1 cellular context compared by ENCODE assay signal in the genomic region with DNA sequence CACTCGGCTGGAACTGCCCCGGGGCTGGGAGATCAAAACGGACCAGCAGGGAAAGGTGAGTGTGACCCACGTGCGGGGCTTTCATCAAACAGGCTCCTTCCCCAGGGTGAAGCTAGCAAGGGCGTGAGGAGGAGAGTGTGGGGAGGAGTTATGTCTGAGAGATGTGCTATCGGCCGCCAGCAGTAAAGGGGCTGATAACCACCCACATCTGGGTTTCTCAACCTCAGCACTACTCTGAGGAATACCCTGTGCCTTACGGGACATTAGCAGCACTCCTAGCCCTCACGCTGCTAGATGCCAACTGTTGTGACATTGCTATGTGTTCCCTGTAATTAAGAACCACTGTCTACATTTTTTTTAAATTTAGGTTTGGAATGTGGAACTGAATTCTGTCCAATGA.
TF ChIP-seq lines count a peak whose summit lies in the region.

No MANE protein-coding gene starts in this region.

TF ChIP-seq in K562, 482 proteins besides CTCF, POLR2A, EP300 and RAD21 (continued from another document):
- TF ChIP-seq MGA (IDR thresholded peaks at IDR 0.05): peak; percentile 42
- TF ChIP-seq OTX1 (CRISPR knock-in tag; IDR thresholded peaks at IDR 0.05): no peak
- no peak for TF ChIP-seq ZNF717 (CRISPR knock-in tag; IDR thresholded peaks at IDR 0.05)
- peak in 1 of 2 experiments; percentile 24; a peak in 1 of 4 replicates for TF ChIP-seq RCOR1 (IDR thresholded peaks at IDR 0.05; ENCODE audit: borderline replicate concordance in 1 of 2, low read depth in 2 of 2, low read length in 2 of 2)
- TF ChIP-seq CSDE1 (IDR thresholded peaks at IDR 0.05): no peak
- TF ChIP-seq TRIM28 (IDR thresholded peaks at IDR 0.05): no peak
- TF ChIP-seq FUS (optimal IDR thresholded peaks at IDR 0.05; ENCODE audit: low read depth, low read length): no peak
- TF ChIP-seq MAFG (tag; conservative IDR thresholded peaks at IDR 0.05): no peak
- no peak for TF ChIP-seq IRF1 (CRISPR knock-in tag; IDR thresholded peaks at IDR 0.05; ENCODE audit: borderline replicate concordance)
- TF ChIP-seq ASH1L (IDR thresholded peaks at IDR 0.05; ENCODE audit: borderline replicate concordance, low read depth, partially characterized antibody): no peak
- TF ChIP-seq EGR1 (conservative IDR thresholded peaks at IDR 0.05): 0 out of 2 replicates have a peak, but pooled peaks have one; percentile 6
- no peak for TF ChIP-seq PRMT5 (CRISPR knock-in tag; IDR thresholded peaks at IDR 0.05)
- no peak for TF ChIP-seq BRD4 (IDR thresholded peaks at IDR 0.05)
- no peak for TF ChIP-seq ATF3 (IDR thresholded peaks at IDR 0.05)
- TF ChIP-seq ATF3 (CRISPR knock-in tag; conservative IDR thresholded peaks at IDR 0.05): no peak
- no peak for TF ChIP-seq PTRF (tag; IDR thresholded peaks at IDR 0.05)
- TF ChIP-seq ELF4 (CRISPR knock-in tag; IDR thresholded peaks at IDR 0.05): no peak
- TF ChIP-seq DNMT1 (IDR thresholded peaks at IDR 0.05): no peak
- TF ChIP-seq, protein P1, sequence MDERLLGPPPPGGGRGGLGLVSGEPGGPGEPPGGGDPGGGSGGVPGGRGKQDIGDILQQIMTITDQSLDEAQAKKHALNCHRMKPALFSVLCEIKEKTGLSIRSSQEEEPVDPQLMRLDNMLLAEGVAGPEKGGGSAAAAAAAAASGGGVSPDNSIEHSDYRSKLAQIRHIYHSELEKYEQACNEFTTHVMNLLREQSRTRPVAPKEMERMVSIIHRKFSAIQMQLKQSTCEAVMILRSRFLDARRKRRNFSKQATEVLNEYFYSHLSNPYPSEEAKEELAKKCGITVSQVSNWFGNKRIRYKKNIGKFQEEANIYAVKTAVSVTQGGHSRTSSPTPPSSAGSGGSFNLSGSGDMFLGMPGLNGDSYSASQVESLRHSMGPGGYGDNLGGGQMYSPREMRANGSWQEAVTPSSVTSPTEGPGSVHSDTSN (CRISPR knock-in tag; IDR thresholded peaks at IDR 0.05; ENCODE audit: low read depth): no peak
- TF ChIP-seq, protein P1 (tag; conservative IDR thresholded peaks at IDR 0.05; ENCODE audit: low read depth): no peak
- TF ChIP-seq, protein P2, sequence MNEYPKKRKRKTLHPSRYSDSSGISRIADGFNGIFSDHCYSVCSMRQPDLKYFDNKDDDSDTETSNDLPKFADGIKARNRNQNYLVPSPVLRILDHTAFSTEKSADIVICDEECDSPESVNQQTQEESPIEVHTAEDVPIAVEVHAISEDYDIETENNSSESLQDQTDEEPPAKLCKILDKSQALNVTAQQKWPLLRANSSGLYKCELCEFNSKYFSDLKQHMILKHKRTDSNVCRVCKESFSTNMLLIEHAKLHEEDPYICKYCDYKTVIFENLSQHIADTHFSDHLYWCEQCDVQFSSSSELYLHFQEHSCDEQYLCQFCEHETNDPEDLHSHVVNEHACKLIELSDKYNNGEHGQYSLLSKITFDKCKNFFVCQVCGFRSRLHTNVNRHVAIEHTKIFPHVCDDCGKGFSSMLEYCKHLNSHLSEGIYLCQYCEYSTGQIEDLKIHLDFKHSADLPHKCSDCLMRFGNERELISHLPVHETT (CRISPR knock-in tag; conservative IDR thresholded peaks at IDR 0.05 in 1 of 2, IDR thresholded peaks at IDR 0.05 in 1 of 2): no peak
- TF ChIP-seq CBFA2T3 (IDR thresholded peaks at IDR 0.05): peak; percentile 29; the same call in 1 of the 2 replicates
- TF ChIP-seq E2F6 (IDR thresholded peaks at IDR 0.05; ENCODE audit: borderline replicate concordance in 1 of 2, extremely low read depth in 1 of 2, insufficient read depth in 1 of 2, insufficient read length in 1 of 2, low read depth in 1 of 2, low read length in 1 of 2, poor library complexity in 1 of 2, severe bottlenecking in 1 of 2): peak in 1 of 2 experiments; percentile 27
